17 cellular contexts compared by ENCODE assay signal in genomic region chr14:55850803-55851202, GRCh38.
DNase-seq lines count a peak whose midpoint lies in the region; ATAC-seq and TF ChIP-seq lines count a peak whose summit lies in the region.
"Had no signal": no experiment of that assay in that cellular context is flagged by ENCODE, and none has a peak within 500 bp of the region (broad histone marks: within the 10 kb centered on the region; RNA-seq: fewer than 3 reads in every experiment).

No MANE protein-coding gene starts in this region.

- intact Hi-C loops in MCF 10A (cut with micrococcal nuclease): no loop called here
- intact Hi-C loops in breast epithelium (cut with DNase I; ENCODE audit: low total_unique reads): no loop called here
- intact Hi-C loops in stomach (cut with DNase I; ENCODE audit: low total_unique reads): no loop called here

- H3K36me3 ChIP-seq in breast epithelium (no peaks in the 10 kb centered on the region), stomach (no peaks in the 10 kb centered on the region)
- H3K36me3 ChIP-seq: neural progenitor cell had no signal

- H3K27ac ChIP-seq in breast epithelium: no peak overlapping the region
- H3K27ac ChIP-seq in stomach: no peak overlapping the region
- H3K27ac ChIP-seq: 22Rv1, neural progenitor cell had no signal

- DNase-seq in MCF 10A (ENCODE audit: unreplicated experiment): peak; percentile 31
- DNase-seq in breast epithelium (ENCODE audit: low spot score in 2 of 2): no peak
- DNase-seq in amniotic epithelial cell (ENCODE audit: low read depth): peak; percentile 68
- peak; percentile 60 for DNase-seq in fibroblast of the aortic adventitia (ENCODE audit: low read depth)
- peak; percentile 47 for DNase-seq in stomach
- no peak for DNase-seq in SIG-M5 treated with dmso at 0.1 percent for 504 hours (lab: John Stamatoyannopoulos, UW; ENCODE audit: unreplicated experiment)
- DNase-seq in NCI-H748 treated with DMSO at 0.1 percent for 48 hours (lab: John Stamatoyannopoulos, UW): no peak
- DNase-seq: activated CD4-positive, CD25-positive, alpha-beta regulatory T cell; erythroblast; GF-D8; NCI-H1417; stimulated activated naive B cell treated with anti-CD40 and anti-IgM and Interleukin-4, amounts not matched to agents 10 μg/mL and 1 μg/mL and 100 μg/mL, for 72 hours had no signal

- TF ChIP-seq POLR2A in breast epithelium (IDR thresholded peaks at IDR 0.05): no peak
- TF ChIP-seq POLR2A in stomach (IDR thresholded peaks at IDR 0.05): no peak

- no peak for TF ChIP-seq CTCF in MCF 10A (IDR thresholded peaks at IDR 0.05; ENCODE audit: unreplicated experiment)
- TF ChIP-seq CTCF in breast epithelium (IDR thresholded peaks at IDR 0.05): no peak
- TF ChIP-seq CTCF in fibroblast of the aortic adventitia (IDR thresholded peaks at IDR 0.05; ENCODE audit: insufficient read depth, low read length): no peak
- no peak for TF ChIP-seq CTCF in stomach (IDR thresholded peaks at IDR 0.05)

- H3K36me3 Mint-ChIP-seq in MCF 10A (ENCODE audit: insufficient read depth, unreplicated experiment): no peaks in the 10 kb centered on the region
- H3K36me3 Mint-ChIP-seq: activated naive CD4-positive, alpha-beta T cell treated with anti-CD3 and anti-CD28 coated beads, Interleukin-2, amount 50 U/mL, for 72 hours; memory B cell; neural progenitor cell; stimulated activated naive B cell treated with anti-CD40 and anti-IgM and Interleukin-4, amounts not matched to agents 10 μg/mL and 1 μg/mL and 100 μg/mL, for 72 hours had no signal

- H3K27ac Mint-ChIP-seq in MCF 10A (ENCODE audit: low read depth, unreplicated experiment): peak overlapping the region; percentile 29
- H3K27ac Mint-ChIP-seq: activated naive CD4-positive, alpha-beta T cell treated with anti-CD3 and anti-CD28 coated beads, Interleukin-2, amount 50 U/mL, for 72 hours; memory B cell; stimulated activated naive B cell treated with anti-CD40 and anti-IgM and Interleukin-4, amounts not matched to agents 10 μg/mL and 1 μg/mL and 100 μg/mL, for 72 hours had no signal

- TF ChIP-seq EP300 in stomach (IDR thresholded peaks at IDR 0.05): no peak

- no peaks in the 10 kb centered on the region for H3K4me1 ChIP-seq in breast epithelium
- peaks cover 0 to 21% (median 2%) of the 10 kb centered on the region in 4 donors for H3K4me1 ChIP-seq in stomach

- no peak overlapping the region for H3K4me3 ChIP-seq in breast epithelium
- no peak overlapping the region for H3K4me3 ChIP-seq in fibroblast of the aortic adventitia (ENCODE audit: low read depth, low read length)
- H3K4me3 ChIP-seq in stomach: no peak overlapping the region
- H3K4me3 ChIP-seq: neural progenitor cell had no signal

- no peaks in the 10 kb centered on the region for H3K27me3 Mint-ChIP-seq in MCF 10A (ENCODE audit: insufficient read depth, unreplicated experiment)

- no TSS peak for BruUV-seq in MCF 10A (replicated peaks; lab: Mats Ljungman, UMichigan)

- WGBS in stomach, 5 donors: 51 to 64% (median 59%) methylated on average over 4 of the region's 4 CpGs

- H3K4me1 Mint-ChIP-seq in MCF 10A (ENCODE audit: insufficient read depth, unreplicated experiment): peaks cover 25% of the 10 kb centered on the region
- H3K4me1 Mint-ChIP-seq: memory B cell had no signal

- POLR2A ChIA-PET in MCF 10A (lab: Yijun Ruan, JAX): interaction anchor here (0.5 to 1.2 kb wide), 7 partner anchors 16 to 121 kb away, joined by 3 to 5 read pairs (median 3); no protein-coding TSS in a partner anchor

- no peaks in the 10 kb centered on the region for H3K27me3 ChIP-seq in breast epithelium
- no peaks in the 10 kb centered on the region for H3K27me3 ChIP-seq in stomach
- H3K27me3 ChIP-seq: neural progenitor cell had no signal

- CTCF ChIA-PET in MCF 10A (lab: Yijun Ruan, JAX): interaction anchor here (0.8 to 2.0 kb wide), 4 partner anchors 15 to 144 kb away, joined by 3 to 12 read pairs (median 4); no protein-coding TSS in a partner anchor

- no peaks in the 10 kb centered on the region for H3K9me3 ChIP-seq in breast epithelium
- no peaks in the 10 kb centered on the region for H3K9me3 ChIP-seq in stomach

- H3K9me3 Mint-ChIP-seq in MCF 10A (ENCODE audit: unreplicated experiment): no peaks in the 10 kb centered on the region
- H3K9me3 Mint-ChIP-seq: activated naive CD4-positive, alpha-beta T cell treated with anti-CD3 and anti-CD28 coated beads, Interleukin-2, amount 50 U/mL, for 72 hours; memory B cell had no signal

- no peak for ATAC-seq in GM19455 (IDR thresholded peaks at IDR 0.05; ENCODE audit: unreplicated experiment)
- ATAC-seq: activated naive CD4-positive, alpha-beta T cell treated with anti-CD3 and anti-CD28 coated beads, Interleukin-2, amount 50 U/mL, for 72 hours; stimulated activated naive B cell treated with anti-CD40 and anti-IgM and Interleukin-4, amounts not matched to agents 10 μg/mL and 1 μg/mL and 100 μg/mL, for 72 hours had no signal

- no peak overlapping the region for H3K4me3 Mint-ChIP-seq in MCF 10A (ENCODE audit: unreplicated experiment)
- H3K4me3 Mint-ChIP-seq: memory B cell; neural progenitor cell; stimulated activated naive B cell treated with anti-CD40 and anti-IgM and Interleukin-4, amounts not matched to agents 10 μg/mL and 1 μg/mL and 100 μg/mL, for 72 hours had no signal

Comparison
In these comparisons a context has a peak if more than half of its experiments do, and no peak if none do; other contexts are left out.
1. DNase-seq: peak in MCF 10A (single experiment), amniotic epithelial cell (single experiment), fibroblast of the aortic adventitia (single experiment) and stomach (single experiment); none in breast epithelium (0 of 2), SIG-M5 treated with dmso at 0.1 percent for 504 hours (single experiment) and NCI-H748 treated with DMSO at 0.1 percent for 48 hours (single experiment).